In genomic region chr22:46934746-46935491, GRCh38 we compare ENCODE assay signal across 9 cellular contexts.
A peak's percentile ranks its signal among the peaks of the same experiment; 100 is the strongest.
DNase-seq lines count a peak whose midpoint lies in the region; ATAC-seq and TF ChIP-seq lines count a peak whose summit lies in the region.
"Had no signal": no experiment of that assay in that cellular context is flagged by ENCODE, and none has a peak within 500 bp of the region (broad histone marks: within the 10 kb centered on the region; RNA-seq: fewer than 3 reads in every experiment).

No MANE protein-coding gene starts in this region.

- peak overlapping the region; percentile 93 for H3K27ac Mint-ChIP-seq in Caco-2 (ENCODE audit: unreplicated experiment)

- TSS peak; percentile 94 for BruUV-seq in Caco-2 (replicated peaks; lab: Mats Ljungman, UMichigan)

- H3K4me1 ChIP-seq in Caco-2 (peaks cover 39% of the 10 kb centered on the region), thymus (ENCODE audit: control insufficient read depth, insufficient read depth, low read length) (no peaks in the 10 kb centered on the region), prostate gland (replicated peaks) (no peaks in the 10 kb centered on the region)

- H3K9me3 ChIP-seq in Caco-2 (no peaks in the 10 kb centered on the region), thymus (ENCODE audit: control insufficient read depth) (no peaks in the 10 kb centered on the region), prostate gland (no peaks in the 10 kb centered on the region)

- H3K27me3 ChIP-seq in Caco-2 (replicated peaks; ENCODE audit: control insufficient read depth, insufficient read depth, low read length) (no peaks in the 10 kb centered on the region), thymus (ENCODE audit: control insufficient read depth, insufficient read depth) (no peaks in the 10 kb centered on the region), prostate gland (replicated peaks; ENCODE audit: insufficient read depth) (no peaks in the 10 kb centered on the region)

- H3K27ac ChIP-seq in thymus (ENCODE audit: low read depth) = peak overlapping the region; percentile 59
- H3K27ac ChIP-seq in prostate gland = no peak overlapping the region

- DNase-seq in Caco-2 (peak; percentile 69 to 81), islet precursor cell (peak; percentile 90), prostate gland (ENCODE audit: low spot score) (no peak), HEK293T (ENCODE audit: extremely low spot score) (no peak)
- peak; percentile 52 to 63 for DNase-seq in activated T-cell treated with anti-CD3 and anti-CD28 coated beads, Interleukin-2, amount 50 U/mL, for 48 hours

- ATAC-seq in HG03097 (IDR thresholded peaks at IDR 0.05; ENCODE audit: low FRiP score, unreplicated experiment) (peak; percentile 55), GM18498 (IDR thresholded peaks at IDR 0.05; ENCODE audit: unreplicated experiment) (no peak)

- TF ChIP-seq POLR2A in prostate gland (IDR thresholded peaks at IDR 0.05) = no peak

- peaks cover 22% of the 10 kb centered on the region for H3K4me1 Mint-ChIP-seq in Caco-2 (ENCODE audit: low read depth, unreplicated experiment)

- H3K27me3 Mint-ChIP-seq in Caco-2 (ENCODE audit: insufficient read depth, unreplicated experiment) = no peaks in the 10 kb centered on the region

- POLR2A ChIA-PET in Caco-2 (lab: Charles Lee) = no interaction called here
- POLR2A ChIA-PET in HEK293T (lab: Yijun Ruan, JAX) = no interaction called here

- H3K36me3 Mint-ChIP-seq in Caco-2 (ENCODE audit: insufficient read depth, unreplicated experiment) = peaks cover 51% of the 10 kb centered on the region

- H3K36me3 ChIP-seq in Caco-2 (ENCODE audit: control insufficient read depth, insufficient read depth, low read length) (no peaks in the 10 kb centered on the region), thymus (ENCODE audit: control insufficient read depth, insufficient read depth) (peaks cover 12% of the 10 kb centered on the region), prostate gland (no peaks in the 10 kb centered on the region)

- H3K9me3 Mint-ChIP-seq in Caco-2 (ENCODE audit: unreplicated experiment) = no peaks in the 10 kb centered on the region
- H3K9me3 Mint-ChIP-seq: neural crest cell had no signal

- 94% methylated on average over 14 of the region's 14 CpGs for WGBS in thymus
- WGBS in prostate gland = 90% methylated on average over 14 of the region's 14 CpGs

- TF ChIP-seq CTCF in Caco-2 (IDR thresholded peaks at IDR 0.05; ENCODE audit: insufficient read depth in 1 of 2, low read depth in 1 of 2, low read length in 1 of 2, severe bottlenecking in 1 of 2, unreplicated experiment in 1 of 2) = no peak
- no peak for TF ChIP-seq CTCF in prostate gland (IDR thresholded peaks at IDR 0.05)

- intact Hi-C loops in Caco-2 (cut with micrococcal nuclease; ENCODE audit: unreplicated experiment) (loop anchor here (1.0 to 5.0 kb wide), 2 partner anchors 62 to 167 kb away; no protein-coding TSS in a partner anchor), prostate gland (cut with DNase I) (no loop called here)

- CTCF ChIA-PET in Caco-2 (lab: Charles Lee) = no interaction called here
- CTCF ChIA-PET in HEK293T (lab: Yijun Ruan, JAX) = no interaction called here

- H3K4me3 ChIP-seq in Caco-2 (ENCODE audit: low read depth, low read length) = peak overlapping the region; percentile 17
- no peak overlapping the region for H3K4me3 ChIP-seq in thymus (ENCODE audit: low read length)
- H3K4me3 ChIP-seq in prostate gland = no peak overlapping the region

- H3K4me3 Mint-ChIP-seq in Caco-2 (ENCODE audit: unreplicated experiment) = peak overlapping the region; percentile 79
- H3K4me3 Mint-ChIP-seq: neural crest cell had no signal

TF ChIP-seq in HEK293T, 16 proteins besides CTCF, POLR2A, EP300 and RAD21:
- TF ChIP-seq TARDBP (IDR thresholded peaks at IDR 0.05) = no peak
- no peak for TF ChIP-seq HDGF (IDR thresholded peaks at IDR 0.05; ENCODE audit: borderline replicate concordance)
- no peak for TF ChIP-seq FOXK2 (IDR thresholded peaks at IDR 0.05)
- TF ChIP-seq L3MBTL2 (conservative IDR thresholded peaks at IDR 0.05) = no peak
- TF ChIP-seq BHLHE40 (IDR thresholded peaks at IDR 0.05; ENCODE audit: borderline replicate concordance) = no peak
- no peak for TF ChIP-seq ZNF384 (IDR thresholded peaks at IDR 0.05)
- no peak for TF ChIP-seq ARNT (IDR thresholded peaks at IDR 0.05)
- TF ChIP-seq ELF4 (IDR thresholded peaks at IDR 0.05) = no peak
- TF ChIP-seq CTBP1 (IDR thresholded peaks at IDR 0.05; ENCODE audit: borderline replicate concordance) = no peak
- TF ChIP-seq FOXM1 (IDR thresholded peaks at IDR 0.05; ENCODE audit: borderline replicate concordance) = no peak
- no peak for TF ChIP-seq LEF1 (IDR thresholded peaks at IDR 0.05; ENCODE audit: borderline replicate concordance)
- TF ChIP-seq SUZ12 (IDR thresholded peaks at IDR 0.05) = no peak
TF ChIP-seq in HEK293T: peak in this region for 0.

Comparison
In these comparisons a context has a peak if more than half of its experiments do, and no peak if none do; other contexts are left out.
1. DNase-seq: peak in Caco-2 (2 of 2), activated T-cell treated with anti-CD3 and anti-CD28 coated beads, Interleukin-2, amount 50 U/mL, for 48 hours (2 of 2) and islet precursor cell (single experiment); none in prostate gland (single experiment) and HEK293T (single experiment).